8 cellular contexts compared by ENCODE assay signal in genomic region chr2:126656311-126657145, GRCh38. TPM values are rescaled to one million over a fixed set of nuclear protein-coding genes. Genes with fewer than 3 reads are reported as not detected.
DNase-seq lines count a peak whose midpoint lies in the region; ATAC-seq lines count a peak whose summit lies in the region.

No MANE protein-coding gene starts in this region.

- H2AFZ ChIP-seq in trophoblast cell (ENCODE audit: insufficient read depth, low read length, poor library complexity) = peak overlapping the region; percentile 86

- H3K9me3 ChIP-seq in trophoblast cell (ENCODE audit: insufficient read depth, low read depth, low read length) = no peaks in the 10 kb centered on the region

- peak overlapping the region; percentile 93 for H4K91ac ChIP-seq in trophoblast cell (ENCODE audit: low read depth, low read length)

- peaks cover 0 to 3% of the 10 kb centered on the region in 2 experiments for H3K36me3 ChIP-seq in trophoblast cell (ENCODE audit: control insufficient read depth in 1 of 2, insufficient read depth in 2 of 2, low read length in 2 of 2)

- peak; percentile 9 for ATAC-seq in GM21786 (IDR thresholded peaks at IDR 0.05; ENCODE audit: unreplicated experiment)

- H3K4me1 ChIP-seq in trophoblast cell (ENCODE audit: control insufficient read depth in 1 of 2, insufficient read depth in 2 of 2, low read length in 2 of 2) = peaks cover 22 to 27% of the 10 kb centered on the region in 2 experiments

- H3K14ac ChIP-seq in trophoblast cell (ENCODE audit: low read length) = peak overlapping the region; percentile 80

- H3K79me1 ChIP-seq in trophoblast cell (ENCODE audit: low read length) = peaks cover 22% of the 10 kb centered on the region

- H3K4ac ChIP-seq in trophoblast cell (ENCODE audit: low read depth, low read length) = no peak overlapping the region

- WGBS in trophoblast cell (ENCODE audit: extremely low coverage, insufficient coverage, insufficient read length) = no CpG with 5 or more reads among the region's 51 CpGs

- peak overlapping the region; percentile 64 for H3K27ac ChIP-seq in trophoblast cell (ENCODE audit: low read depth, low read length)

- H3K4me3 ChIP-seq in trophoblast cell (ENCODE audit: low read depth, low read length) = peak overlapping the region; percentile 81

- peak overlapping the region; percentile 32 for H4K12ac ChIP-seq in trophoblast cell (ENCODE audit: low read depth, low read length)

- peaks cover 3% of the 10 kb centered on the region for H3K79me2 ChIP-seq in trophoblast cell (ENCODE audit: control insufficient read depth, insufficient read depth, low read length, poor library complexity)

- H3K27me3 ChIP-seq in trophoblast cell (ENCODE audit: insufficient read depth, low read length) = no peaks in the 10 kb centered on the region

- H3K4me2 ChIP-seq in trophoblast cell (ENCODE audit: low read length) = peak overlapping the region; percentile 86

- peak overlapping the region; percentile 28 for H3K9ac ChIP-seq in trophoblast cell (ENCODE audit: low read length)

- peak overlapping the region; percentile 70 for H2BK12ac ChIP-seq in trophoblast cell (ENCODE audit: low read length)

- H2BK5ac ChIP-seq in trophoblast cell (ENCODE audit: low read depth, low read length, poor library complexity) = peak overlapping the region; percentile 78

- no peak overlapping the region for H2AK5ac ChIP-seq in trophoblast cell (ENCODE audit: low read length)

- peak overlapping the region; percentile 88 for H4K8ac ChIP-seq in trophoblast cell (ENCODE audit: low read depth, low read length)

- peak overlapping the region; percentile 84 for H2BK120ac ChIP-seq in trophoblast cell (ENCODE audit: insufficient read depth, low read length, poor library complexity)

- peak overlapping the region; percentile 81 for H3K18ac ChIP-seq in trophoblast cell (ENCODE audit: low read length)

- DNase-seq in EL = peak; percentile 46
- peak; percentile 13 to 66 for DNase-seq in Kasumi-1 (lab: John Stamatoyannopoulos, UW)
- DNase-seq in activated gamma-delta T cell (lab: John Stamatoyannopoulos, UW) = peak; percentile 24
- peak; percentile 48 for DNase-seq in glomerular visceral epithelial cell (ENCODE audit: extremely low spot score)
- DNase-seq in trophoblast cell = no peak
- no peak for DNase-seq in KG1 (lab: John Stamatoyannopoulos, UW)
- DNase-seq in HuH-7.5 (ENCODE audit: low spot score) = no peak

- H3K23ac ChIP-seq in trophoblast cell (ENCODE audit: low read length) = no peak overlapping the region

RNA-seq across cellular contexts. Expression of gene GYPC, which starts 0.6 kb away (rescaled TPM):
- polyA plus RNA-seq in trophoblast cell (2013) = 19.7 and 22.6 TPM in 2 replicates

Comparison
In these comparisons a context has a peak if more than half of its experiments do, and no peak if none do; other contexts are left out.
1. DNase-seq: peak in EL (single experiment), Kasumi-1 (2 of 2), activated gamma-delta T cell (single experiment) and glomerular visceral epithelial cell (single experiment); none in trophoblast cell (0 of 2), KG1 (single experiment) and HuH-7.5 (single experiment).